Comparison of ENCODE assay signal across 9 cellular contexts in genomic region chr22:24758164-24758799, GRCh38. TPM values are rescaled to one million over a fixed set of nuclear protein-coding genes. Genes with fewer than 3 reads are reported as not detected.
DNase-seq lines count a peak whose midpoint lies in the region; ATAC-seq, FAIRE-seq and TF ChIP-seq lines count a peak whose summit lies in the region.
"Had no signal": no experiment of that assay in that cellular context is flagged by ENCODE, and none has a peak within 500 bp of the region (broad histone marks: within the 10 kb centered on the region; RNA-seq: fewer than 3 reads in every experiment).

No MANE protein-coding gene starts in this region.

- peaks cover 0 to 19% of the 10 kb centered on the region in 2 experiments; a peak in 3 of 5 replicates for H3K4me1 ChIP-seq in K562 (replicated peaks in 1 of 2; ENCODE audit: control insufficient read depth in 2 of 2, insufficient read depth in 2 of 2, low read length in 2 of 2)

- no peaks in the 10 kb centered on the region for H3K79me2 ChIP-seq in K562 (ENCODE audit: control insufficient read depth, insufficient read depth, low read length)

- H3K9ac ChIP-seq in K562 (ENCODE audit: insufficient read depth in 1 of 2, low read depth in 2 of 2, low read length in 2 of 2), result no peak overlapping the region

- TF ChIP-seq CTCF in K562 (IDR thresholded peaks at IDR 0.05 in 2 of 3, conservative IDR thresholded peaks at IDR 0.05 in 1 of 3; ENCODE audit: insufficient read depth in 2 of 3, low read depth in 1 of 3, low read length in 3 of 3) (peak; percentile 61 to 83 (median 72); a peak in 5 of 6 replicates), kidney epithelial cell (IDR thresholded peaks at IDR 0.05; ENCODE audit: insufficient read depth, low read length, poor library complexity, severe bottlenecking) (peak; percentile 73)

- H3K4me3 ChIP-seq in K562 (no peak overlapping the region), kidney epithelial cell (ENCODE audit: low read depth, low read length) (no peak overlapping the region)

- H2AFZ ChIP-seq in K562 (ENCODE audit: low read depth, low read length), result peak overlapping the region; percentile 38; the same call in 1 of the 2 replicates

- CTCF ChIA-PET in T-cell (lab: Charles Lee), result interaction anchor here (0.6 to 1.3 kb wide), 6 partner anchors 11 to 117 kb away, joined by 3 to 5 read pairs (median 3); no protein-coding TSS in a partner anchor
- CTCF ChIA-PET in K562 (lab: Yijun Ruan, JAX; ENCODE audit: low intra/inter-chr PET ratio), result interaction anchor here (0.6 to 1.0 kb wide), 3 partner anchors 10 to 569 kb away, joined by 3 read pairs; no protein-coding TSS in a partner anchor

- peak; percentile 77 for FAIRE-seq in K562 (lab: Jason Lieb, UNC)

- H3K27me3 ChIP-seq in K562 (ENCODE audit: control insufficient read depth in 2 of 2, insufficient read depth in 2 of 2, low read length in 2 of 2), result no peaks in the 10 kb centered on the region
- peaks cover 6% of the 10 kb centered on the region for H3K27me3 ChIP-seq in kidney epithelial cell (ENCODE audit: control insufficient read depth, insufficient read depth, low read length)

- no TSS peak for BruUV-seq in K562 (replicated peaks; lab: Mats Ljungman, UMichigan)

- H3K36me3 ChIP-seq in K562 (ENCODE audit: control insufficient read depth, insufficient read depth, low read length) (no peaks in the 10 kb centered on the region), kidney epithelial cell (ENCODE audit: control insufficient read depth, insufficient read depth, low read length) (no peaks in the 10 kb centered on the region)

- TF ChIP-seq POLR2A in K562 (conservative IDR thresholded peaks at IDR 0.05), result no peak

- no peaks in the 10 kb centered on the region for H4K20me1 ChIP-seq in K562 (replicated peaks; ENCODE audit: control insufficient read depth, insufficient read depth, low read length)

- TF ChIP-seq EP300 in K562 (IDR thresholded peaks at IDR 0.05; ENCODE audit: low read length), result no peak

- ATAC-seq in T-cell (replicated peaks in 1 of 4) (no peak), K562 (peak; percentile 55; the same call in 2 of the 3 replicates), GM18502 (IDR thresholded peaks at IDR 0.05; ENCODE audit: poor library complexity, unreplicated experiment) (no peak)

- intact Hi-C loops in K562 (cut with micrococcal nuclease), result loop anchor here (1.0 to 10.0 kb wide), 3 partner anchors 29 to 93 kb away; no protein-coding TSS in a partner anchor

- no peaks in the 10 kb centered on the region for H3K9me3 ChIP-seq in K562 (replicated peaks; ENCODE audit: control insufficient read depth, insufficient read depth, low read depth, low read length)

- peak; percentile 89 to 97 for TF ChIP-seq RAD21 in K562 (CRISPR knock-in tag; conservative IDR thresholded peaks at IDR 0.05 in 1 of 2, IDR thresholded peaks at IDR 0.05 in 1 of 2)

- H3K36me3 Mint-ChIP-seq in T-cell, result no peaks in the 10 kb centered on the region
- H3K36me3 Mint-ChIP-seq: activated naive CD8-positive, alpha-beta T cell had no signal

- POLR2A ChIA-PET in T-cell (lab: Charles Lee) (no interaction called here), K562 (lab: Yijun Ruan, JAX) (no interaction called here)

- DNase-seq in DMS114 treated with DMSO at 0.1 percent for 48 hours (lab: John Stamatoyannopoulos, UW; ENCODE audit: unreplicated experiment) (peak; percentile 18), HUDEP-2 (lab: John Stamatoyannopoulos, UW; ENCODE audit: unreplicated experiment in 76 of 76) (peak in 62 of 76 experiments; percentile 3 to 77 (median 52)), T-cell (peak in 31 of 34 experiments; percentile 6 to 61 (median 41)), K562 (ENCODE audit: extremely low read depth in 1 of 4, low spot score in 3 of 4) (peak; percentile 25 to 76 (median 33)), kidney epithelial cell (ENCODE audit: low read depth) (no peak), occipital lobe (lab: John Stamatoyannopoulos, UW) (no peak)
- peak; percentile 21 to 40 (median 31) for DNase-seq in stimulated activated CD4-positive, alpha-beta T cell treated with anti-CD3 and anti-CD28 coated beads, TNF-alpha, amount 100 ng/mL, for 24 hours (ENCODE audit: low read depth in 3 of 3)

- H3K27me3 Mint-ChIP-seq in T-cell, result peaks cover 0 to 3% of the 10 kb centered on the region in 2 donors
- H3K27me3 Mint-ChIP-seq: activated naive CD8-positive, alpha-beta T cell had no signal

- in situ Hi-C loops in K562 (cut with MboI), result no loop called here

- no peak overlapping the region for H3K4me2 ChIP-seq in K562 (ENCODE audit: insufficient read depth, low read length)

- no peak overlapping the region for H3K4me3 Mint-ChIP-seq in T-cell
- H3K4me3 Mint-ChIP-seq: activated naive CD8-positive, alpha-beta T cell had no signal

- no peaks in the 10 kb centered on the region for H3K9me3 Mint-ChIP-seq in T-cell

- WGBS in K562 (ENCODE audit: insufficient coverage, low coverage, missing lambda C conversion rate), result 57% methylated on average over 12 of the region's 12 CpGs

- H3K27ac ChIP-seq in K562 (ENCODE audit: extremely low read depth, low read depth, low read length), result no peak overlapping the region

- H3K4me1 Mint-ChIP-seq in T-cell, result no peaks in the 10 kb centered on the region

- H3K9me1 ChIP-seq in K562 (ENCODE audit: control insufficient read depth, insufficient read depth, low read length), result no peaks in the 10 kb centered on the region

- no peak overlapping the region for H3K27ac Mint-ChIP-seq in T-cell
- H3K27ac Mint-ChIP-seq: activated naive CD8-positive, alpha-beta T cell had no signal

TF ChIP-seq in K562, 482 proteins besides CTCF, POLR2A, EP300 and RAD21 (continues in another document):
- TF ChIP-seq ARID1B (IDR thresholded peaks at IDR 0.05) (no peak), GATA2 (CRISPR knock-in tag; IDR thresholded peaks at IDR 0.05) (peak; percentile 34; the same call in 1 of the 2 replicates), ARID2 (IDR thresholded peaks at IDR 0.05) (peak; percentile 86), MAZ (CRISPR knock-in tag; conservative IDR thresholded peaks at IDR 0.05 in 1 of 2, IDR thresholded peaks at IDR 0.05 in 1 of 2) (peak in 1 of 2 experiments; percentile 31; a peak in 1 of 4 replicates), ZNF239 (CRISPR knock-in tag; IDR thresholded peaks at IDR 0.05) (no peak), RHOXF2B (CRISPR knock-in tag; conservative IDR thresholded peaks at IDR 0.05) (no peak), CSDE1 (IDR thresholded peaks at IDR 0.05) (no peak), MYBL2 (IDR thresholded peaks at IDR 0.05; ENCODE audit: low read depth) (no peak), MYBL2 (CRISPR knock-in tag; IDR thresholded peaks at IDR 0.05; ENCODE audit: borderline replicate concordance) (no peak)
- TF ChIP-seq, protein P1, sequence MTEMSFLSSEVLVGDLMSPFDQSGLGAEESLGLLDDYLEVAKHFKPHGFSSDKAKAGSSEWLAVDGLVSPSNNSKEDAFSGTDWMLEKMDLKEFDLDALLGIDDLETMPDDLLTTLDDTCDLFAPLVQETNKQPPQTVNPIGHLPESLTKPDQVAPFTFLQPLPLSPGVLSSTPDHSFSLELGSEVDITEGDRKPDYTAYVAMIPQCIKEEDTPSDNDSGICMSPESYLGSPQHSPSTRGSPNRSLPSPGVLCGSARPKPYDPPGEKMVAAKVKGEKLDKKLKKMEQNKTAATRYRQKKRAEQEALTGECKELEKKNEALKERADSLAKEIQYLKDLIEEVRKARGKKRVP (CRISPR knock-in tag; IDR thresholded peaks at IDR 0.05), result 0 out of 2 replicates have a peak, but pooled peaks have one; percentile 13

RNA-seq across cellular contexts. Expression of gene PIWIL3, which starts 16.2 kb away (rescaled TPM):
- not detected for total RNA-seq in T-cell
- not detected in 2 replicates for total RNA-seq in K562 (2011; cell fraction: chromatin; rRNA removed; ENCODE audit: low replicate concordance)
- not detected in 2 replicates for total RNA-seq in K562 (2011; cell fraction: nucleolus; rRNA removed)
- total RNA-seq in K562 (2011; cell fraction: nucleoplasm; rRNA removed), result not detected in 2 replicates
- total RNA-seq in K562 (2014; rRNA removed), result 0.04 TPM in 1 of 2 replicates, not detected in the other
- 0.10 TPM in 1 of 2 replicates, not detected in the other for total RNA-seq in K562 (2014; rRNA removed; fragmentation: Illumina TruSeq; extraction: Trizol)
- total RNA-seq in K562 (2015; rRNA removed; fragmentation: Illumina TruSeq; extraction: Trizol), result 0.04 TPM in 1 of 2 replicates, not detected in the other
- total RNA-seq in K562 (2021), result not detected in 2 replicates
- 0.03 and 0.04 TPM in 2 replicates for polyA plus RNA-seq in K562 (2011; rRNA removed)
- 0.01 TPM in 2 replicates for polyA plus RNA-seq in K562 (2011; cell fraction: cytosol; rRNA removed)
- not detected in 2 replicates for polyA plus RNA-seq in K562 (2011; cell fraction: nucleus; rRNA removed)
- 0.04 and 0.06 TPM in 2 replicates for polyA plus RNA-seq in K562 (2012)
- polyA plus RNA-seq in K562 (2014; fragmentation: Illumina TruSeq; extraction: Trizol), result 0.04 and 0.06 TPM in 2 replicates
- polyA plus RNA-seq in K562 (2014; fragmentation: Nextera tagmentation; extraction: Ambion mirVana), result not detected
- polyA plus RNA-seq in K562 (2014; rRNA removed), result 0.12 TPM in 1 of 2 replicates, not detected in the other
- 0.07 TPM in 1 of 2 replicates, not detected in the other for polyA minus RNA-seq in K562 (2011; rRNA and poly(A)+ RNA removed)
- polyA minus RNA-seq in K562 (2011; cell fraction: cytosol; rRNA and poly(A)+ RNA removed), result not detected in 2 replicates
- not detected in 2 replicates for polyA minus RNA-seq in K562 (2011; cell fraction: nucleus; rRNA and poly(A)+ RNA removed)
- total RNA-seq in kidney epithelial cell, result not detected in 2 replicates
- total RNA-seq in occipital lobe, result 0.16 TPM

RNA-seq across cellular contexts. Expression of gene SGSM1, which starts 47.7 kb away (rescaled TPM):
- total RNA-seq in T-cell (1 to 10 TPM in 4 of 5 donors, under 1 TPM in 1; 0.82 to 2.1 (median 1.7) TPM), K562 (2014; rRNA removed) (not detected in 2 replicates), K562 (2014; rRNA removed; fragmentation: Illumina TruSeq; extraction: Trizol) (not detected in 2 replicates), K562 (2015; rRNA removed; fragmentation: Illumina TruSeq; extraction: Trizol) (not detected in 2 replicates), K562 (2021) (not detected in 2 replicates), kidney epithelial cell (0.25 and 0.55 TPM in 2 replicates), occipital lobe (11.4 TPM)
- total RNA-seq in K562 (2011; cell fraction: chromatin; rRNA removed; ENCODE audit: low replicate concordance), result 0.12 TPM in 1 of 2 replicates, not detected in the other
- not detected in 2 replicates for total RNA-seq in K562 (2011; cell fraction: nucleolus; rRNA removed)
- total RNA-seq in K562 (2011; cell fraction: nucleoplasm; rRNA removed), result not detected in 2 replicates
- polyA plus RNA-seq in K562 (2011; rRNA removed) (0.01 TPM in 1 of 2 replicates, not detected in the other), K562 (2014; fragmentation: Illumina TruSeq; extraction: Trizol) (not detected in 2 replicates), K562 (2014; fragmentation: Nextera tagmentation; extraction: Ambion mirVana) (not detected), K562 (2014; rRNA removed) (not detected in 2 replicates)
- polyA plus RNA-seq in K562 (2011; cell fraction: cytosol; rRNA removed), result 0.03 TPM in 2 replicates
- 0.04 TPM in 1 of 2 replicates, not detected in the other for polyA plus RNA-seq in K562 (2011; cell fraction: nucleus; rRNA removed)
- 0.03 TPM in 1 of 2 replicates, not detected in the other for polyA plus RNA-seq in K562 (2012)
- not detected in 2 replicates for polyA minus RNA-seq in K562 (2011; rRNA and poly(A)+ RNA removed)
- not detected in 2 replicates for polyA minus RNA-seq in K562 (2011; cell fraction: cytosol; rRNA and poly(A)+ RNA removed)
- polyA minus RNA-seq in K562 (2011; cell fraction: nucleus; rRNA and poly(A)+ RNA removed), result not detected in 2 replicates

Comparison
In these comparisons a context has a peak if more than half of its experiments do, and no peak if none do; other contexts are left out.
1. DNase-seq: peak in DMS114 treated with DMSO at 0.1 percent for 48 hours (single experiment), HUDEP-2 (62 of 76), T-cell (31 of 34), K562 (4 of 4) and stimulated activated CD4-positive, alpha-beta T cell treated with anti-CD3 and anti-CD28 coated beads, TNF-alpha, amount 100 ng/mL, for 24 hours (3 of 3); none in kidney epithelial cell (single experiment) and occipital lobe (single experiment).